1 cellular context compared by ENCODE assay signal in genomic region chr5:124888622-124889521, GRCh38.
TF ChIP-seq lines count a peak whose summit lies in the region.

No MANE protein-coding gene starts in this region.

TF ChIP-seq in HepG2, 621 proteins besides CTCF, POLR2A, EP300 and RAD21 (continued from another document):
- TF ChIP-seq, protein P1, sequence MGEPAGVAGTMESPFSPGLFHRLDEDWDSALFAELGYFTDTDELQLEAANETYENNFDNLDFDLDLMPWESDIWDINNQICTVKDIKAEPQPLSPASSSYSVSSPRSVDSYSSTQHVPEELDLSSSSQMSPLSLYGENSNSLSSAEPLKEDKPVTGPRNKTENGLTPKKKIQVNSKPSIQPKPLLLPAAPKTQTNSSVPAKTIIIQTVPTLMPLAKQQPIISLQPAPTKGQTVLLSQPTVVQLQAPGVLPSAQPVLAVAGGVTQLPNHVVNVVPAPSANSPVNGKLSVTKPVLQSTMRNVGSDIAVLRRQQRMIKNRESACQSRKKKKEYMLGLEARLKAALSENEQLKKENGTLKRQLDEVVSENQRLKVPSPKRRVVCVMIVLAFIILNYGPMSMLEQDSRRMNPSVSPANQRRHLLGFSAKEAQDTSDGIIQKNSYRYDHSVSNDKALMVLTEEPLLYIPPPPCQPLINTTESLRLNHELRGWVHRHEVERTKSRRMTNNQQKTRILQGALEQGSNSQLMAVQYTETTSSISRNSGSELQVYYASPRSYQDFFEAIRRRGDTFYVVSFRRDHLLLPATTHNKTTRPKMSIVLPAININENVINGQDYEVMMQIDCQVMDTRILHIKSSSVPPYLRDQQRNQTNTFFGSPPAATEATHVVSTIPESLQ (CRISPR knock-in tag; conservative IDR thresholded peaks at IDR 0.05), result no peak
- TF ChIP-seq NFE2 (CRISPR knock-in tag; IDR thresholded peaks at IDR 0.05), result no peak
- no peak for TF ChIP-seq MIXL1 (CRISPR knock-in tag; IDR thresholded peaks at IDR 0.05)
- TF ChIP-seq MTERF4 (CRISPR knock-in tag; IDR thresholded peaks at IDR 0.05), result no peak
- no peak for TF ChIP-seq PAF1 (CRISPR knock-in tag; IDR thresholded peaks at IDR 0.05)
- no peak for TF ChIP-seq BRD4 (CRISPR knock-in tag; IDR thresholded peaks at IDR 0.05)
- TF ChIP-seq RBAK (CRISPR knock-in tag; IDR thresholded peaks at IDR 0.05), result no peak
